Comparison of ENCODE assay signal across 8 cellular contexts in the genomic region with DNA sequence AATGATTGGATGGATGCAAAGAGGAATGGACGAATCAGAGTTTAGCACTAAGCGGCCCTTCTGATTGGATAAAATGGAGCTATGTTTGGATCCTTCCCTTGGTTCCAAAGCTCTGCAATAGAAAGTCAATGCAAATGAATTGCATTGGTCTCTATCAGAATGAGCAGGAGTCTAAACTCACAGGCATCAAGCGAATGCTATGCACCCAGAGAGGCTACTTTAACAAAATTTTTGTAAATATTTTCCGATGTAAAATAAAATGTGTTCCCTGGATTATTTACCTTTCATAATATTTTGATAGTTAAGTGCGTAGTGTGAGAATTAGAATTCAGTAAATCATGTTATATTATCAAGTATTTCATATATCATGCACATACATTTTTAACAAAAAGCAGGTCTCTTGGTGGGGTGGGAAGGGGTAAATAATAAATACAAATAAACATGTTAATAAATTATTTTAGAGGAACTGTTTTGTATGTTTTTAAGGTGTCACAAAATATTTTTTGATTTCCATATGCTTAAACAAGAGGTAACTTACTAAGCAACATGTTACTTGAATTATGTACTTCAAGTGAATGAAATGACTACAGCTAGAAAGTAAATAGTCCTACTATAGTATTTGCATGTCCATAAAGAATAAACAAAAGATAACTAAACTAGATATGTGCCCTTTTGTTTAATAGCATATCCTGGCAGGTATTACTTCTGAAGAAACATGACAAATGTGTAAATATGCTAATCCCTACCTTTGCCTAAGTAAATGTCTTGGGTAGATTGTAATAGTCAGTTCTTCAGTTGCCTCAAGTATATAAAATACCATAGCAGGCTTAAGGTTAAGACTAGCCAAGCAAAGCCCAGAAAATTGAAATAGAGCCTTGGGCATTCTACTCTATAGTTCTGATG. TPM values are rescaled to one million over a fixed set of nuclear protein-coding genes. Genes with fewer than 3 reads are reported as not detected.
DNase-seq lines count a peak whose midpoint lies in the region; ATAC-seq, FAIRE-seq and TF ChIP-seq lines count a peak whose summit lies in the region.

No MANE protein-coding gene starts in this region.

- H3K36me3 ChIP-seq in keratinocyte (ENCODE audit: control insufficient read depth in 2 of 2, extremely low read depth in 1 of 2, insufficient read depth in 2 of 2, low read length in 2 of 2), result peaks cover 4 to 13% of the 10 kb centered on the region in 2 experiments
- H3K36me3 ChIP-seq in subcutaneous abdominal adipose tissue (ENCODE audit: control insufficient read depth in 5 of 5, insufficient read depth in 5 of 5, low read length in 5 of 5), result peaks cover 13 to 35% (median 27%) of the 10 kb centered on the region in 5 donors

- TF ChIP-seq CTCF in keratinocyte (optimal IDR thresholded peaks at IDR 0.05 in 1 of 3, IDR thresholded peaks at IDR 0.05 in 1 of 3, conservative IDR thresholded peaks at IDR 0.05 in 1 of 3; ENCODE audit: extremely low read depth in 1 of 3, insufficient read depth in 2 of 3, low read length in 3 of 3), result no peak

- no peaks in the 10 kb centered on the region for H3K9me3 Mint-ChIP-seq in activated CD4-positive, alpha-beta T cell treated with anti-CD3 and anti-CD28 coated beads, Interleukin-2, amount 10 ng/mL, durations not matched to agents 7 days and 5 days
- no peaks in the 10 kb centered on the region for H3K9me3 Mint-ChIP-seq in activated T-helper 1 cell treated with anti-CD3 and anti-CD28 coated beads, Interleukin-12 subunit alpha, Interleukin-12 subunit beta, Interleukin-2, Interleukin-4 antibody, amounts not matched to agents 30 ng/mL and 10 ng/mL and 1 ng/mL, durations not matched to agents 14 hours and 24 hours and 36 hours

- dilution Hi-C loops in keratinocyte (cut with MboI; ENCODE audit: extremely low pct_ligation_motif_present, low sequenced_read_pairs), result no loop called here

- H3K79me2 ChIP-seq in keratinocyte (ENCODE audit: control insufficient read depth, insufficient read depth, low read length), result peaks cover 11% of the 10 kb centered on the region

- H3K27me3 Mint-ChIP-seq in activated CD4-positive, alpha-beta T cell treated with anti-CD3 and anti-CD28 coated beads, Interleukin-2, amount 10 ng/mL, durations not matched to agents 7 days and 5 days, result peaks cover 2% of the 10 kb centered on the region
- peaks cover 2% of the 10 kb centered on the region for H3K27me3 Mint-ChIP-seq in activated T-helper 1 cell treated with anti-CD3 and anti-CD28 coated beads, Interleukin-12 subunit alpha, Interleukin-12 subunit beta, Interleukin-2, Interleukin-4 antibody, amounts not matched to agents 30 ng/mL and 10 ng/mL and 1 ng/mL, durations not matched to agents 14 hours and 24 hours and 36 hours (ENCODE audit: insufficient read depth)

- CTCF ChIA-PET in activated CD4-positive, alpha-beta T cell treated with anti-CD3 and anti-CD28 coated beads, Interleukin-2, amount 10 ng/mL, durations not matched to agents 7 days and 5 days (lab: Charles Lee), result interaction anchor here (0.8 to 8.9 kb wide), 4 partner anchors 16 to 81 kb away, joined by 3 to 64 read pairs (median 4); partner anchors contain the start of genes GALK1 and WBP2

- peaks cover 24% of the 10 kb centered on the region for H4K20me1 ChIP-seq in keratinocyte (ENCODE audit: control insufficient read depth, extremely low read depth, insufficient read depth, low read length)

- POLR2A ChIA-PET in activated CD4-positive, alpha-beta T cell treated with anti-CD3 and anti-CD28 coated beads, Interleukin-2, amount 10 ng/mL, durations not matched to agents 7 days and 5 days (lab: Charles Lee), result interaction anchor here (0.6 to 1.8 kb wide), 13 partner anchors 9 to 488 kb away, joined by 3 to 10 read pairs (median 5); partner anchors contain the start of gene GALK1

- H3K4me3 ChIP-seq in keratinocyte (ENCODE audit: control insufficient read depth in 2 of 3, extremely low read depth in 1 of 3, insufficient read depth in 2 of 3, low read depth in 1 of 3, low read length in 3 of 3) (peak overlapping the region in 2 of 3 experiments; percentile 31 to 82), subcutaneous abdominal adipose tissue (ENCODE audit: low read depth in 1 of 5, low read length in 5 of 5) (peak overlapping the region in 2 of 5 donors; percentile 85 to 95)

- no peaks in the 10 kb centered on the region for H3K27me3 ChIP-seq in keratinocyte (ENCODE audit: control insufficient read depth, extremely low read depth, insufficient read depth, low read length)
- H3K27me3 ChIP-seq in subcutaneous abdominal adipose tissue (ENCODE audit: control insufficient read depth in 5 of 5, insufficient read depth in 4 of 5, low read length in 5 of 5), result no peaks in the 10 kb centered on the region

- no peak overlapping the region for H2AFZ ChIP-seq in keratinocyte (ENCODE audit: control insufficient read depth, low read length)

- peak; percentile 88 for FAIRE-seq in keratinocyte (lab: Jason Lieb, UNC)

- H3K27ac ChIP-seq in keratinocyte (ENCODE audit: control insufficient read depth, insufficient read depth, low read length) (peak overlapping the region; percentile 94), subcutaneous abdominal adipose tissue (ENCODE audit: low read depth, low read length) (peak overlapping the region; percentile 39)

- H3K4me2 ChIP-seq in keratinocyte (ENCODE audit: control insufficient read depth, extremely low read depth, insufficient read depth, low read depth, low read length), result peak overlapping the region; percentile 58

- H3K9me3 ChIP-seq in keratinocyte (ENCODE audit: control insufficient read depth, low read depth, low read length), result no peaks in the 10 kb centered on the region
- H3K9me3 ChIP-seq in subcutaneous abdominal adipose tissue (ENCODE audit: control insufficient read depth in 5 of 5, low read length in 5 of 5), result no peaks in the 10 kb centered on the region

- H3K4me1 ChIP-seq in keratinocyte (ENCODE audit: control insufficient read depth, extremely low read depth, insufficient read depth, low read length), result peaks cover 32% of the 10 kb centered on the region
- peaks cover 12 to 54% (median 42%) of the 10 kb centered on the region in 5 donors for H3K4me1 ChIP-seq in subcutaneous abdominal adipose tissue (ENCODE audit: control insufficient read depth in 5 of 5, insufficient read depth in 5 of 5, low read length in 5 of 5)

- peak overlapping the region; percentile 89 for H3K4me3 Mint-ChIP-seq in activated CD4-positive, alpha-beta T cell treated with anti-CD3 and anti-CD28 coated beads, Interleukin-2, amount 10 ng/mL, durations not matched to agents 7 days and 5 days
- H3K4me3 Mint-ChIP-seq in activated T-helper 1 cell treated with anti-CD3 and anti-CD28 coated beads, Interleukin-12 subunit alpha, Interleukin-12 subunit beta, Interleukin-2, Interleukin-4 antibody, amounts not matched to agents 30 ng/mL and 10 ng/mL and 1 ng/mL, durations not matched to agents 14 hours and 24 hours and 36 hours, result peak overlapping the region; percentile 98

- H3K9ac ChIP-seq in keratinocyte (ENCODE audit: control insufficient read depth, extremely low read depth, insufficient read depth, low read length), result no peak overlapping the region
- peak overlapping the region in 1 of 5 donors; percentile 87 for H3K9ac ChIP-seq in subcutaneous abdominal adipose tissue (ENCODE audit: low read length in 5 of 5)

- H3K36me3 Mint-ChIP-seq in activated CD4-positive, alpha-beta T cell treated with anti-CD3 and anti-CD28 coated beads, Interleukin-2, amount 10 ng/mL, durations not matched to agents 7 days and 5 days (ENCODE audit: low read depth), result peaks cover 39% of the 10 kb centered on the region
- peaks cover 39% of the 10 kb centered on the region for H3K36me3 Mint-ChIP-seq in activated T-helper 1 cell treated with anti-CD3 and anti-CD28 coated beads, Interleukin-12 subunit alpha, Interleukin-12 subunit beta, Interleukin-2, Interleukin-4 antibody, amounts not matched to agents 30 ng/mL and 10 ng/mL and 1 ng/mL, durations not matched to agents 14 hours and 24 hours and 36 hours (ENCODE audit: low read depth)

- intact Hi-C loops in activated T-helper 1 cell treated with anti-CD3 and anti-CD28 coated beads, Interleukin-12 subunit alpha, Interleukin-12 subunit beta, Interleukin-2, Interleukin-4 antibody, amounts not matched to agents 30 ng/mL and 10 ng/mL and 1 ng/mL, durations not matched to agents 14 hours and 24 hours and 36 hours (cut with micrococcal nuclease), result loop anchor here (1.0 to 10.0 kb wide), 9 partner anchors 15 to 957 kb away; partner anchors contain the start of genes ACOX1, GALK1, JMJD6 and METTL23

- ATAC-seq in GM21723 (IDR thresholded peaks at IDR 0.05; ENCODE audit: unreplicated experiment) (no peak), GM18861 (IDR thresholded peaks at IDR 0.05; ENCODE audit: unreplicated experiment) (no peak)

- DNase-seq in activated CD4-positive, alpha-beta T cell treated with anti-CD3 and anti-CD28 coated beads, Interleukin-2, amount 10 ng/mL, durations not matched to agents 7 days and 5 days, result no peak
- no peak for DNase-seq in activated CD4-positive, alpha-beta T cell treated with anti-CD3 and anti-CD28 coated beads for 4 hours
- no peak for DNase-seq in activated T-helper 1 cell treated with anti-CD3 and anti-CD28 coated beads, Interleukin-12 subunit alpha, Interleukin-12 subunit beta, Interleukin-2, Interleukin-4 antibody, amounts not matched to agents 30 ng/mL and 10 ng/mL and 1 ng/mL, durations not matched to agents 14 hours and 24 hours and 36 hours (ENCODE audit: low spot score)
- DNase-seq in keratinocyte (ENCODE audit: low read depth, low spot score), result no peak
- DNase-seq in activated gamma-delta T cell treated with Interleukin-2 at 50 U/mL for 16 hours, result no peak

- H3K27ac Mint-ChIP-seq in activated CD4-positive, alpha-beta T cell treated with anti-CD3 and anti-CD28 coated beads, Interleukin-2, amount 10 ng/mL, durations not matched to agents 7 days and 5 days, result peak overlapping the region; percentile 98
- H3K27ac Mint-ChIP-seq in activated T-helper 1 cell treated with anti-CD3 and anti-CD28 coated beads, Interleukin-12 subunit alpha, Interleukin-12 subunit beta, Interleukin-2, Interleukin-4 antibody, amounts not matched to agents 30 ng/mL and 10 ng/mL and 1 ng/mL, durations not matched to agents 14 hours and 24 hours and 36 hours, result peak overlapping the region; percentile 99

- H3K4me1 Mint-ChIP-seq in activated CD4-positive, alpha-beta T cell treated with anti-CD3 and anti-CD28 coated beads, Interleukin-2, amount 10 ng/mL, durations not matched to agents 7 days and 5 days, result peaks cover 54% of the 10 kb centered on the region
- H3K4me1 Mint-ChIP-seq in activated T-helper 1 cell treated with anti-CD3 and anti-CD28 coated beads, Interleukin-12 subunit alpha, Interleukin-12 subunit beta, Interleukin-2, Interleukin-4 antibody, amounts not matched to agents 30 ng/mL and 10 ng/mL and 1 ng/mL, durations not matched to agents 14 hours and 24 hours and 36 hours (ENCODE audit: low read depth), result peaks cover 55% of the 10 kb centered on the region

- no peaks in the 10 kb centered on the region for H3K9me1 ChIP-seq in keratinocyte (ENCODE audit: control insufficient read depth, extremely low read depth, insufficient read depth, low read length)

RNA-seq across cellular contexts. Expression of gene UNK, which starts 4.4 kb away (rescaled TPM):
- total RNA-seq in activated CD4-positive, alpha-beta T cell treated with anti-CD3 and anti-CD28 coated beads, Interleukin-2, amount 10 ng/mL, durations not matched to agents 7 days and 5 days, result 10 to 100 TPM; 27.1 to 28.7 TPM
- total RNA-seq in activated T-helper 1 cell treated with anti-CD3 and anti-CD28 coated beads, Interleukin-12 subunit alpha, Interleukin-12 subunit beta, Interleukin-2, Interleukin-4 antibody, amounts not matched to agents 30 ng/mL and 10 ng/mL and 1 ng/mL, durations not matched to agents 14 hours and 24 hours and 36 hours, result 26.0 and 26.9 TPM in 2 replicates
- polyA plus RNA-seq in keratinocyte, result 10.4 to 13.0 TPM (median 10.9 TPM) in 3 replicates
- polyA plus RNA-seq in keratinocyte (2011; ENCODE audit: low read depth), result 5.4 TPM
- polyA plus RNA-seq in keratinocyte (2011; cell fraction: cytosol; rRNA removed), result 8.0 and 11.7 TPM in 2 replicates
- polyA plus RNA-seq in keratinocyte (2011; cell fraction: nucleus; rRNA removed), result 13.5 and 17.6 TPM in 2 replicates
- polyA plus RNA-seq in keratinocyte (2012; ENCODE audit: low replicate concordance), result 8.5 and 9.9 TPM in 2 replicates
- polyA minus RNA-seq in keratinocyte, result 7.9 to 13.9 TPM (median 8.5 TPM) in 3 replicates
- polyA minus RNA-seq in keratinocyte (2011; cell fraction: cytosol; rRNA and poly(A)+ RNA removed), result 7.9 TPM
- 8.9 and 16.8 TPM in 2 replicates for polyA minus RNA-seq in keratinocyte (2011; cell fraction: nucleus; rRNA and poly(A)+ RNA removed)

RNA-seq across cellular contexts. Expression of gene GALK1, which starts 15.2 kb away (rescaled TPM):
- total RNA-seq in activated CD4-positive, alpha-beta T cell treated with anti-CD3 and anti-CD28 coated beads, Interleukin-2, amount 10 ng/mL, durations not matched to agents 7 days and 5 days, result 10 to 100 TPM; 40.9 to 44.7 TPM
- 48.0 and 49.3 TPM in 2 replicates for total RNA-seq in activated T-helper 1 cell treated with anti-CD3 and anti-CD28 coated beads, Interleukin-12 subunit alpha, Interleukin-12 subunit beta, Interleukin-2, Interleukin-4 antibody, amounts not matched to agents 30 ng/mL and 10 ng/mL and 1 ng/mL, durations not matched to agents 14 hours and 24 hours and 36 hours
- 1.1 to 5.2 TPM (median 1.3 TPM) in 3 replicates for polyA plus RNA-seq in keratinocyte
- 1.7 TPM for polyA plus RNA-seq in keratinocyte (2011; ENCODE audit: low read depth)
- 0.78 and 2.1 TPM in 2 replicates for polyA plus RNA-seq in keratinocyte (2011; cell fraction: cytosol; rRNA removed)
- polyA plus RNA-seq in keratinocyte (2011; cell fraction: nucleus; rRNA removed), result 1.9 and 2.7 TPM in 2 replicates
- 3.2 and 6.6 TPM in 2 replicates for polyA plus RNA-seq in keratinocyte (2012; ENCODE audit: low replicate concordance)
- polyA minus RNA-seq in keratinocyte, result 1.9 to 4.6 TPM (median 3.0 TPM) in 3 replicates
- 16.7 TPM for polyA minus RNA-seq in keratinocyte (2011; cell fraction: cytosol; rRNA and poly(A)+ RNA removed)
- polyA minus RNA-seq in keratinocyte (2011; cell fraction: nucleus; rRNA and poly(A)+ RNA removed), result 3.6 and 4.4 TPM in 2 replicates

RNA-seq across cellular contexts. Expression of gene ITGB4, which starts 59.0 kb away (rescaled TPM):
- under 1 TPM; 0.55 to 0.96 TPM for total RNA-seq in activated CD4-positive, alpha-beta T cell treated with anti-CD3 and anti-CD28 coated beads, Interleukin-2, amount 10 ng/mL, durations not matched to agents 7 days and 5 days
- total RNA-seq in activated T-helper 1 cell treated with anti-CD3 and anti-CD28 coated beads, Interleukin-12 subunit alpha, Interleukin-12 subunit beta, Interleukin-2, Interleukin-4 antibody, amounts not matched to agents 30 ng/mL and 10 ng/mL and 1 ng/mL, durations not matched to agents 14 hours and 24 hours and 36 hours, result 1.4 and 2.7 TPM in 2 replicates
- polyA plus RNA-seq in keratinocyte, result 761 to 1,084 TPM (median 1,039 TPM) in 3 replicates
- 357 TPM for polyA plus RNA-seq in keratinocyte (2011; ENCODE audit: low read depth)
- 399 and 802 TPM in 2 replicates for polyA plus RNA-seq in keratinocyte (2011; cell fraction: cytosol; rRNA removed)
- polyA plus RNA-seq in keratinocyte (2011; cell fraction: nucleus; rRNA removed), result 3,183 and 4,055 TPM in 2 replicates
- 790 and 2,344 TPM in 2 replicates for polyA plus RNA-seq in keratinocyte (2012; ENCODE audit: low replicate concordance)
- 1,878 to 7,870 TPM (median 1,919 TPM) in 3 replicates for polyA minus RNA-seq in keratinocyte
- 2,383 TPM for polyA minus RNA-seq in keratinocyte (2011; cell fraction: cytosol; rRNA and poly(A)+ RNA removed)
- 4,240 and 4,449 TPM in 2 replicates for polyA minus RNA-seq in keratinocyte (2011; cell fraction: nucleus; rRNA and poly(A)+ RNA removed)
